14 cellular contexts compared by ENCODE assay signal in the genomic region with DNA sequence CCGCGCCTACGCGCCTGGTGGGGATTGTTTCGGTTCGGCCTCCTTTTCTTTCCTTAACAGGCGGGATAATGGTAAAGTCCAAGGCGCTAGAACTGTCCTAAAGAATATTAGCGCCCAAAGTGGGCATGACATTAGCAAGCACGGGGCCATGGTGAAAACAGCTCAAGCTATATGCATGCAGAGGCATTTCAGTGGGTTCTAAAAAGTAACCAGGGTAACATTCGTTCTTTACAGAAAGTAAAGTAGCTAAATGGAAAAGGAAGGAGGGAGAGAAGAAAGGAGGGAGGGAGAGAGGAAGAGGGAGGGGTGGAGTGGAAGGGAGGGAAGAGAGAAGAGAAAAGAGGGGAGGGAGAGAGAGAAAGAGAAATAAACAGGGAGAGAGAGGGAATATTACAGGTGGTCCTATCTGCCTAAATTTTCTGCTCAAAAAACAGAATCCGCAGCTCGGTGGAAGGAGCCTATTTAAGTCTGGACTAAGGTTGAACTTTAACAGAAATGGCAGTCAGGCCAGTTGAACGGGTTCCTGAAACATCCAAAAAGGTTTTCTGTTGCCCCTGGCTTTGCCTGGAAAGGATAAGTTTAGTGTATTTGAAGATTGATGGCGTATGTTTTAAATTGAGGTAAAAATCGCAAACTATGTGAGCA. TPM values are rescaled to one million over a fixed set of nuclear protein-coding genes. Genes with fewer than 3 reads are reported as not detected.
DNase-seq lines count a peak whose midpoint lies in the region; ATAC-seq, FAIRE-seq and TF ChIP-seq lines count a peak whose summit lies in the region.
"Had no signal": no experiment of that assay in that cellular context is flagged by ENCODE, and none has a peak within 500 bp of the region (broad histone marks: within the 10 kb centered on the region; RNA-seq: fewer than 3 reads in every experiment).

No MANE protein-coding gene starts in this region.

- no peaks in the 10 kb centered on the region for H3K9me1 ChIP-seq in IMR-90 (ENCODE audit: insufficient read depth, low read length)

- no peak overlapping the region for H3K4ac ChIP-seq in IMR-90 (ENCODE audit: low read depth, low read length)
- H3K4ac ChIP-seq in H1 (replicated peaks; ENCODE audit: insufficient read length, low read depth, low read length), result no peak overlapping the region

- peaks cover 5% of the 10 kb centered on the region; the same call in 1 of the 2 replicates for H3K4me1 ChIP-seq in BE2C
- no peaks in the 10 kb centered on the region for H3K4me1 ChIP-seq in IMR-90 (ENCODE audit: control insufficient read depth, insufficient read depth, low read length)
- H3K4me1 ChIP-seq in H1 (replicated peaks in 1 of 4; ENCODE audit: control insufficient read depth in 3 of 4, insufficient read depth in 4 of 4, low read length in 3 of 4), result peaks cover 10 to 30% (median 15%) of the 10 kb centered on the region in 4 experiments

- in situ Hi-C loops in IMR-90 (cut with MboI; ENCODE audit: low sequenced_read_pairs), result loop anchor here (25.0 kb wide), 1 partner anchor 1192 kb away; no protein-coding TSS in a partner anchor

- TF ChIP-seq CTCF in BE2C (IDR thresholded peaks at IDR 0.05; ENCODE audit: low read depth, low read length) (no peak), IMR-90 (conservative IDR thresholded peaks at IDR 0.05; ENCODE audit: low read depth, low read length) (no peak), H1 (IDR thresholded peaks at IDR 0.05; ENCODE audit: control extremely low read depth in 1 of 3, insufficient read depth in 1 of 3, low read depth in 1 of 3, low read length in 3 of 3) (no peak), neural cell (IDR thresholded peaks at IDR 0.05; ENCODE audit: poor library complexity, severe bottlenecking) (no peak)

- no peak overlapping the region for H4K5ac ChIP-seq in IMR-90 (ENCODE audit: low read depth, low read length)
- H4K5ac ChIP-seq in H1 (ENCODE audit: insufficient read length, low read depth, low read length), result no peak overlapping the region

- H2BK12ac ChIP-seq in H1 (ENCODE audit: low read depth, low read length), result peak overlapping the region; percentile 63; the same call in 1 of the 2 replicates

- H2AK5ac ChIP-seq in IMR-90 (ENCODE audit: low read depth, low read length) (no peak overlapping the region), H1 (ENCODE audit: low read depth, low read length) (no peak overlapping the region)

- no peak overlapping the region for H4K8ac ChIP-seq in IMR-90 (ENCODE audit: low read depth in 2 of 2, low read length in 2 of 2)
- H4K8ac ChIP-seq in H1 (ENCODE audit: extremely low read depth, insufficient read depth, low read length), result no peak overlapping the region

- TF ChIP-seq EP300 in H1 (IDR thresholded peaks at IDR 0.05; ENCODE audit: borderline replicate concordance in 1 of 2, low read depth in 2 of 2, low read length in 2 of 2) (no peak), neural cell (conservative IDR thresholded peaks at IDR 0.05; ENCODE audit: poor library complexity, severe bottlenecking) (no peak)

- dilution Hi-C loops in IMR-90 (cut with HindIII; ENCODE audit: low sequenced_read_pairs, unreplicated experiment), result no loop called here

- intact Hi-C loops in IMR-90 (cut with micrococcal nuclease), result no loop called here

- no peak for TF ChIP-seq POLR2A in IMR-90 (IDR thresholded peaks at IDR 0.05; ENCODE audit: low read depth, low read length)
- TF ChIP-seq POLR2A in H1 (IDR thresholded peaks at IDR 0.05; ENCODE audit: control extremely low read depth in 1 of 2, low read depth in 2 of 2, low read length in 2 of 2), result no peak

- H3K4me3 ChIP-seq in BE2C (ENCODE audit: low read depth, low read length), result peak overlapping the region; percentile 83
- no peak overlapping the region for H3K4me3 ChIP-seq in IMR-90 (ENCODE audit: insufficient read depth, low read depth, low read length)
- peak overlapping the region in 3 of 4 experiments; percentile 9 to 56 (median 39); a peak in 5 of 8 replicates for H3K4me3 ChIP-seq in H1 (ENCODE audit: extremely low read depth in 1 of 4, insufficient read depth in 2 of 4, low read depth in 3 of 4, low read length in 4 of 4)
- H3K4me3 ChIP-seq in neural cell (ENCODE audit: low read length), result no peak overlapping the region
- H3K4me3 ChIP-seq: mucosa of descending colon had no signal

- 0% methylated on average over 5 of the region's 16 CpGs; no CpG with 5 or more reads in 1 of the 2 experiments for WGBS in IMR-90 (ENCODE audit: extremely low coverage in 2 of 2, insufficient read length in 1 of 2), 2 experiments
- WGBS in H1 (ENCODE audit: extremely low coverage in 1 of 2, insufficient coverage in 1 of 2, insufficient read length in 1 of 2, insufficient replicate concordance in 2 of 2, low coverage in 1 of 2, low lambda C conversion rate in 2 of 2, missing lambda C conversion rate in 1 of 2), 2 experiments, result 3% methylated on average over 12 of the region's 16 CpGs; no CpG with 5 or more reads in 1 of the 2 experiments

- ATAC-seq in IMR-90 (ENCODE audit: low read depth) (no peak), GM18870 (IDR thresholded peaks at IDR 0.05; ENCODE audit: unreplicated experiment) (no peak)
- ATAC-seq: mucosa of descending colon had no signal

- no peak overlapping the region for H3K9ac ChIP-seq in IMR-90 (ENCODE audit: low read depth, low read length)
- H3K9ac ChIP-seq in H1 (replicated peaks in 1 of 4; ENCODE audit: extremely low read depth in 1 of 4, low read depth in 3 of 4, low read length in 3 of 4), result no peak overlapping the region
- no peak overlapping the region for H3K9ac ChIP-seq in neural cell (ENCODE audit: low read length)

- H3K23ac ChIP-seq in IMR-90 (ENCODE audit: low read depth, low read length), result no peak overlapping the region; the same call in 1 of the 2 replicates
- no peak overlapping the region for H3K23ac ChIP-seq in H1 (ENCODE audit: insufficient read length)

- H2BK15ac ChIP-seq in IMR-90 (ENCODE audit: low read depth, low read length) (no peak overlapping the region), H1 (ENCODE audit: low read length) (peak overlapping the region; percentile 46; the same call in 1 of the 2 replicates)

- no peak overlapping the region for H2AK9ac ChIP-seq in IMR-90 (replicated peaks; ENCODE audit: low read depth, low read length, poor library complexity)

- no peak for FAIRE-seq in H1 (lab: Jason Lieb, UNC)

- no peak overlapping the region for H3K56ac ChIP-seq in IMR-90 (ENCODE audit: extremely low read depth, insufficient read depth, low read length)
- no peak overlapping the region for H3K56ac ChIP-seq in H1 (replicated peaks; ENCODE audit: insufficient read length, low read depth, low read length)

- H3K4me2 ChIP-seq in IMR-90 (ENCODE audit: low read depth, low read length), result peak overlapping the region; percentile 17; the same call in 1 of the 2 replicates
- peak overlapping the region; percentile 68 to 72 for H3K4me2 ChIP-seq in H1 (ENCODE audit: insufficient read depth in 1 of 2, low read depth in 2 of 2, low read length in 2 of 2)
- H3K4me2 ChIP-seq in neural cell (ENCODE audit: low read length), result no peak overlapping the region

- H3K79me2 ChIP-seq in H1 (ENCODE audit: control insufficient read depth in 1 of 2, insufficient read depth in 2 of 2, low read length in 2 of 2), result no peaks in the 10 kb centered on the region
- no peaks in the 10 kb centered on the region for H3K79me2 ChIP-seq in neural cell (replicated peaks; ENCODE audit: insufficient read depth, low read length)

- POLR2A ChIA-PET in IMR-90 (lab: Charles Lee; ENCODE audit: unreplicated experiment) (no interaction called here), H1 (lab: Charles Lee; ENCODE audit: partially characterized antibody) (interaction anchor here (0.9 to 1.0 kb wide), 3 partner anchors 9 to 25 kb away, joined by 3 to 4 read pairs (median 3); no protein-coding TSS in a partner anchor)

- H2BK120ac ChIP-seq in IMR-90 (ENCODE audit: low read depth, low read length), result no peak overlapping the region
- no peak overlapping the region for H2BK120ac ChIP-seq in H1 (replicated peaks; ENCODE audit: low read depth, low read length)

- peaks cover 5% of the 10 kb centered on the region; the same call in 1 of the 2 replicates for H3K23me2 ChIP-seq in H1 (ENCODE audit: low read depth, low read length)

- H3K27me3 ChIP-seq in BE2C (no peaks in the 10 kb centered on the region), IMR-90 (ENCODE audit: control insufficient read depth, insufficient read depth, low read length) (peaks cover 62% of the 10 kb centered on the region), H1 (replicated peaks in 1 of 4; ENCODE audit: control insufficient read depth in 3 of 4, extremely low read depth in 1 of 4, insufficient read depth in 3 of 4, low read length in 3 of 4) (peaks cover 64 to 97% (median 83%) of the 10 kb centered on the region in 4 experiments), neural cell (ENCODE audit: insufficient read depth, low read depth, low read length) (peaks cover 99% of the 10 kb centered on the region)

- no peak overlapping the region for H4K91ac ChIP-seq in IMR-90 (ENCODE audit: insufficient read depth, low read depth, low read length)
- no peak overlapping the region for H4K91ac ChIP-seq in H1 (replicated peaks; ENCODE audit: insufficient read length, low read length)

- no peak overlapping the region for H3K18ac ChIP-seq in IMR-90 (ENCODE audit: low read depth, low read length)
- no peak overlapping the region for H3K18ac ChIP-seq in H1 (ENCODE audit: extremely low read depth, low read length)

- H2AFZ ChIP-seq in IMR-90 (replicated peaks; ENCODE audit: low read length, poor library complexity) (no peak overlapping the region), H1 (ENCODE audit: low read length) (no peak overlapping the region), neural cell (ENCODE audit: low read depth, low read length) (no peak overlapping the region)

- no peaks in the 10 kb centered on the region for H3K9me2 ChIP-seq in neural cell (ENCODE audit: insufficient read depth, low read length)

- H3K36me3 ChIP-seq in BE2C, result peaks cover 25% of the 10 kb centered on the region
- H3K36me3 ChIP-seq in IMR-90 (ENCODE audit: control insufficient read depth, insufficient read depth, low read length), result no peaks in the 10 kb centered on the region
- peaks cover 0 to 3% (median 0%) of the 10 kb centered on the region in 4 experiments; a peak in 1 of 8 replicates for H3K36me3 ChIP-seq in H1 (ENCODE audit: control insufficient read depth in 2 of 4, insufficient read depth in 4 of 4, low read length in 3 of 4)
- H3K36me3 ChIP-seq in neural cell (ENCODE audit: insufficient read depth, low read length), result no peaks in the 10 kb centered on the region
- H3K36me3 ChIP-seq: adrenal gland had no signal

- H3F3A ChIP-seq in neural cell (ENCODE audit: insufficient read depth, low read length, poor library complexity, severe bottlenecking), result no peaks in the 10 kb centered on the region

- H2BK5ac ChIP-seq in IMR-90 (ENCODE audit: low read depth, low read length, poor library complexity, severe bottlenecking) (no peak overlapping the region), H1 (ENCODE audit: low read depth, low read length) (no peak overlapping the region)

- H3K9me3 ChIP-seq in BE2C (no peaks in the 10 kb centered on the region), IMR-90 (ENCODE audit: control insufficient read depth, insufficient read depth, low read length) (no peaks in the 10 kb centered on the region; the same call in 1 of the 2 replicates), H1 (ENCODE audit: insufficient read depth in 2 of 2, low read depth in 1 of 2, low read length in 1 of 2) (no peaks in the 10 kb centered on the region), neural cell (ENCODE audit: low read length) (no peaks in the 10 kb centered on the region)
- H3K9me3 ChIP-seq: adrenal gland, mucosa of descending colon had no signal

- no peaks in the 10 kb centered on the region for H4K20me1 ChIP-seq in IMR-90 (ENCODE audit: insufficient read depth, low read length)
- H4K20me1 ChIP-seq in H1 (replicated peaks in 1 of 2; ENCODE audit: control insufficient read depth in 1 of 2, insufficient read depth in 2 of 2, low read length in 2 of 2), result peaks cover 5 to 6% of the 10 kb centered on the region in 2 experiments
- no peaks in the 10 kb centered on the region for H4K20me1 ChIP-seq in neural cell (ENCODE audit: insufficient read depth)

- no peak overlapping the region for H3K27ac ChIP-seq in IMR-90 (ENCODE audit: insufficient read depth, low read length)
- H3K27ac ChIP-seq in H1 (ENCODE audit: low read depth, low read length), result no peak overlapping the region
- H3K27ac ChIP-seq in neural cell (ENCODE audit: low read length), result no peak overlapping the region

- TF ChIP-seq RAD21 in IMR-90 (IDR thresholded peaks at IDR 0.05; ENCODE audit: low read length), result no peak
- TF ChIP-seq RAD21 in H1 (IDR thresholded peaks at IDR 0.05 in 1 of 2, conservative IDR thresholded peaks at IDR 0.05 in 1 of 2; ENCODE audit: low read depth in 2 of 2, low read length in 2 of 2), result no peak
- no peak for TF ChIP-seq RAD21 in neural cell (conservative IDR thresholded peaks at IDR 0.05)

- CTCF ChIA-PET in IMR-90 (lab: Yijun Ruan, JAX), result no interaction called here
- CTCF ChIA-PET in H1 (lab: Charles Lee; ENCODE audit: partially characterized antibody), result interaction anchor here (1.1 to 2.8 kb wide), 3 partner anchors 21 to 102 kb away, joined by 3 to 8 read pairs (median 4); no protein-coding TSS in a partner anchor

- BruUV-seq in IMR-90 (replicated peaks; lab: Mats Ljungman, UMichigan), result no TSS peak

- H3K14ac ChIP-seq in IMR-90 (replicated peaks; ENCODE audit: low read depth, low read length) (no peak overlapping the region), H1 (ENCODE audit: insufficient read length) (no peak overlapping the region)

- DNase-seq in BE2C, result no peak
- DNase-seq in IMR-90, result no peak
- DNase-seq in H1 (ENCODE audit: low read depth in 1 of 2, low spot score in 2 of 2), result no peak
- no peak for DNase-seq in HUDEP-2 (lab: John Stamatoyannopoulos, UW; ENCODE audit: unreplicated experiment in 76 of 76)
- DNase-seq in T1000 (lab: John Stamatoyannopoulos, UW), result no peak
- DNase-seq in mesenteric fat pad (ENCODE audit: low spot score), result no peak
- DNase-seq: adrenal gland, mucosa of descending colon, NCI-H146 had no signal

- H2BK20ac ChIP-seq in IMR-90 (ENCODE audit: low read depth, low read length) (no peak overlapping the region), H1 (ENCODE audit: low read length) (0 out of 2 replicates have a peak overlapping the region, but pooled peaks have one; percentile 21)

- H3K79me1 ChIP-seq in IMR-90 (ENCODE audit: low read depth in 1 of 2, low read length in 2 of 2) (no peaks in the 10 kb centered on the region), H1 (ENCODE audit: low read depth, low read length) (no peaks in the 10 kb centered on the region)

RNA-seq across cellular contexts. Expression of gene TFAP2B, which starts 2.0 kb away (rescaled TPM):
- polyA plus RNA-seq in BE2C (2012; ENCODE audit: insufficient read depth, insufficient read length, low read depth), result 22.8 TPM
- not detected in 2 replicates for total RNA-seq in IMR-90 (2012; rRNA removed)
- not detected in 2 replicates for polyA plus RNA-seq in IMR-90 (2012; rRNA removed)
- not detected in 2 replicates for polyA plus RNA-seq in IMR-90 (2012; cell fraction: cytosol; rRNA removed)
- not detected in 2 replicates for polyA plus RNA-seq in IMR-90 (2012; cell fraction: nucleus; rRNA removed; ENCODE audit: low replicate concordance)
- not detected in 2 replicates for total RNA-seq in H1 (2021; fragmentation: NEBNext Ultra II Directional; extraction: Animal tissue kit (Norgen Biotek cat#: 25700))
- 0.05 TPM in 1 of 2 replicates, not detected in the other for polyA plus RNA-seq in H1 (2011; rRNA removed)
- polyA plus RNA-seq in H1 (2011; cell fraction: cytosol; rRNA removed), result 0.01 TPM
- 0.01 TPM for polyA plus RNA-seq in H1 (2011; cell fraction: nucleus; rRNA removed)
- 0.05 to 0.17 TPM (median 0.16 TPM) in 3 of 4 replicates, not detected in the other for polyA plus RNA-seq in H1 (2012, experiment 1 of 2)
- polyA plus RNA-seq in H1 (2012, experiment 2 of 2), result 0.03 TPM
- polyA plus RNA-seq in H1 (2013, experiment 1 of 2), result not detected
- not detected for polyA plus RNA-seq in H1 (2013, experiment 2 of 2)
- polyA minus RNA-seq in H1 (2011; rRNA and poly(A)+ RNA removed), result 0.09 TPM in 1 of 2 replicates, not detected in the other
- polyA minus RNA-seq in H1 (2011; cell fraction: cytosol; rRNA and poly(A)+ RNA removed), result not detected
- polyA minus RNA-seq in H1 (2011; cell fraction: nucleus; rRNA and poly(A)+ RNA removed), result not detected
- not detected in 2 replicates for polyA plus RNA-seq in neural cell
- polyA minus RNA-seq in neural cell, result 0.12 and 0.24 TPM in 2 replicates
- total RNA-seq in mesenteric fat pad, result not detected
- total RNA-seq: activated CD8-positive, alpha-beta memory T cell treated with anti-CD3 and anti-CD28 coated beads for 36 hours; T-helper 1 cell treated with Interleukin-12 subunit alpha and Interleukin-12 subunit beta and Interleukin-4 antibody, amounts not matched to agents 30 ng/mL and 1 ng/mL, for 36 hours had no signal
- polyA plus RNA-seq: CD14-positive monocyte had no signal

Comparison
In these comparisons a context has a peak if more than half of its experiments do, and no peak if none do; other contexts are left out.
1. H3K4me3 ChIP-seq: peak in BE2C (single experiment) and H1 (3 of 4); none in IMR-90 (single experiment) and neural cell (single experiment).